Comparison of ENCODE assay signal across 29 cellular contexts in the genomic region with DNA sequence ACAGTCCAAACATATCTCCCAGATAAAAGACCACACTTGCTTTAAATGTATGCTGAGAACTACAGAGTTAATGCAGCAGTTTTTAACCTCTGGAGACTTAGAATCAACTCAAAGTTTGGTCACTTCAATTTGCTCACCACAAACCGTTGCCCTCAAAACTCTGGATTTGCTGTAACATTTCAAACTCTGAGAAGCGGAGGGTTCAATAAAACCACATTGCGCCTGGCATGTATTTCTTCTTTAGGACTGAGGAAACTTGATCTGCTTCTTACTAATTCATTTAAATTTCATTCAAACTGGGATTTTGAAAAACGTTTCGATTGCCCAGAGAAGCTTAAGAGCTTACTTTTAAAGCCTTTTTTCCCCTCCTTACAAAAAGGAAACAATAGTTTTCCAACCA.
"Had no signal": no experiment of that assay in that cellular context is flagged by ENCODE, and none has a peak within 500 bp of the region (broad histone marks: within the 10 kb centered on the region; RNA-seq: fewer than 3 reads in every experiment).

No MANE protein-coding gene starts in this region.

- H3K36me3 ChIP-seq: lower lobe of right lung, pancreas, prostate gland, stomach, suprapubic skin, thoracic aorta, tibial artery, upper lobe of right lung had no signal

- H3K4me3 ChIP-seq: lower lobe of right lung, pancreas, prostate gland, skin epidermis, stomach, suprapubic skin, thoracic aorta, tibial artery, upper lobe of right lung had no signal

- H3K36me3 Mint-ChIP-seq: natural killer cell had no signal

- H3K4me1 ChIP-seq: lower lobe of right lung, prostate gland, suprapubic skin, tibial artery, upper lobe of right lung had no signal

- H3K4me1 Mint-ChIP-seq: natural killer cell had no signal

- H3K27ac ChIP-seq: lower lobe of right lung, pancreas, prostate gland, skin epidermis, stomach, suprapubic skin, thoracic aorta, tibial artery, upper lobe of right lung had no signal

- H3K27me3 Mint-ChIP-seq: naive B cell; stimulated activated naive B cell treated with anti-CD40 and anti-IgM and Interleukin-4, amounts not matched to agents 10 μg/mL and 1 μg/mL and 100 μg/mL, for 72 hours had no signal

- DNase-seq: hippocampal formation; kidney glomerular epithelial cell; left cardiac atrium; lower lobe of right lung; mammary epithelial cell; mesenchymal stem cell; naive B cell; natural killer cell; nephron progenitor cell; pancreas; posterior cingulate gyrus; retina; right cardiac atrium; stimulated activated CD4-positive, alpha-beta T cell treated with anti-CD3 and anti-CD28 coated beads, Interleukin-12 subunit alpha, Interleukin-12 subunit beta, amount 100 ng/mL, for 4 hours; stimulated activated CD4-positive, alpha-beta T cell treated with anti-CD3 and anti-CD28 coated beads, Interleukin-15, amount 100 ng/mL, for 24 hours; stimulated activated CD4-positive, alpha-beta T cell treated with anti-CD3 and anti-CD28 coated beads, Interleukin-2, amount 100 ng/mL, for 24 hours; stimulated activated CD4-positive, alpha-beta T cell treated with anti-CD3 and anti-CD28 coated beads, Interleukin-4, amount 100 ng/mL, for 1 hour; stimulated activated naive B cell treated with anti-CD40 and anti-IgM and Interleukin-4, amounts not matched to agents 10 μg/mL and 1 μg/mL and 100 μg/mL, for 72 hours; stimulated activated naive CD8-positive, alpha-beta T cell treated with anti-CD3 and anti-CD28 coated beads, Interleukin-15, Interleukin-2, amounts not matched to agents 100 U/mL and 50 U/mL, for 24 hours; stomach; tibial artery; trophoblast cell; upper lobe of right lung had no signal

- H3K27me3 ChIP-seq: pancreas, stomach, suprapubic skin, tibial artery, upper lobe of right lung had no signal

- H3K4me3 Mint-ChIP-seq: naive B cell; natural killer cell; nephron progenitor cell; stimulated activated naive B cell treated with anti-CD40 and anti-IgM and Interleukin-4, amounts not matched to agents 10 μg/mL and 1 μg/mL and 100 μg/mL, for 72 hours had no signal

- ATAC-seq: left cardiac atrium; left lobe of liver; lower lobe of right lung; natural killer cell; pancreas; right cardiac atrium; sciatic nerve; stimulated activated naive B cell treated with anti-CD40 and anti-IgM and Interleukin-4, amounts not matched to agents 10 μg/mL and 1 μg/mL and 100 μg/mL, for 72 hours; stimulated activated naive CD8-positive, alpha-beta T cell treated with anti-CD3 and anti-CD28 coated beads, Interleukin-15, Interleukin-2, amounts not matched to agents 100 U/mL and 50 U/mL, for 24 hours; upper lobe of right lung had no signal

- H3K9me3 Mint-ChIP-seq: natural killer cell had no signal

- H3K9me3 ChIP-seq: lower lobe of right lung, pancreas, prostate gland, stomach, suprapubic skin, thoracic aorta, tibial artery, upper lobe of right lung had no signal

- H3K27ac Mint-ChIP-seq: natural killer cell; stimulated activated naive B cell treated with anti-CD40 and anti-IgM and Interleukin-4, amounts not matched to agents 10 μg/mL and 1 μg/mL and 100 μg/mL, for 72 hours had no signal
